ENCODE assay signal across 32 cellular contexts in genomic region chr6:20672038-20672437, GRCh38.
"Had no signal": no experiment of that assay in that cellular context is flagged by ENCODE, and none has a peak within 500 bp of the region (broad histone marks: within the 10 kb centered on the region; RNA-seq: fewer than 3 reads in every experiment).

No MANE protein-coding gene starts in this region.

- H2AFZ ChIP-seq: neural progenitor cell, parathyroid adenoma had no signal

- H3K4me1 ChIP-seq: neural progenitor cell, parathyroid adenoma, right lobe of liver, testis, tibial artery, transverse colon, upper lobe of right lung, uterus had no signal

- H3K9me3 ChIP-seq: ovary, psoas muscle, right lobe of liver, sigmoid colon, spleen, suprapubic skin, testis, tibial artery, transverse colon, upper lobe of right lung, uterus had no signal

- ATAC-seq: natural killer cell; psoas muscle; right cardiac atrium; right lobe of liver; stimulated activated memory B cell treated with anti-CD40 and anti-IgM and Interleukin-4, amounts not matched to agents 10 μg/mL and 1 μg/mL and 100 μg/mL, for 72 hours; stimulated activated naive CD8-positive, alpha-beta T cell treated with anti-CD3 and anti-CD28 coated beads, Interleukin-15, amount 100 ng/mL, for 72 hours; stimulated activated naive CD8-positive, alpha-beta T cell treated with anti-CD3 and anti-CD28 coated beads, Interleukin-15, Interleukin-2, amounts not matched to agents 100 U/mL and 50 U/mL, for 24 hours; upper lobe of right lung had no signal

- H3K36me3 Mint-ChIP-seq: natural killer cell had no signal

- H3K27ac Mint-ChIP-seq: natural killer cell; nephron; neural progenitor cell; progenitor cell of endocrine pancreas; stimulated activated memory B cell treated with anti-CD40 and anti-IgM and Interleukin-4, amounts not matched to agents 10 μg/mL and 1 μg/mL and 100 μg/mL, for 72 hours; stimulated activated naive CD8-positive, alpha-beta T cell treated with anti-CD3 and anti-CD28 coated beads, Interleukin-15, amount 100 ng/mL, for 72 hours; type B pancreatic cell had no signal

- H3K27me3 Mint-ChIP-seq: progenitor cell of endocrine pancreas; stimulated activated memory B cell treated with anti-CD40 and anti-IgM and Interleukin-4, amounts not matched to agents 10 μg/mL and 1 μg/mL and 100 μg/mL, for 72 hours; stimulated activated naive CD8-positive, alpha-beta T cell treated with anti-CD3 and anti-CD28 coated beads, Interleukin-15, amount 100 ng/mL, for 72 hours; type B pancreatic cell had no signal

- H3K9me3 Mint-ChIP-seq: natural killer cell; nephron; stimulated activated memory B cell treated with anti-CD40 and anti-IgM and Interleukin-4, amounts not matched to agents 10 μg/mL and 1 μg/mL and 100 μg/mL, for 72 hours; stimulated activated naive CD8-positive, alpha-beta T cell treated with anti-CD3 and anti-CD28 coated beads, Interleukin-15, amount 100 ng/mL, for 72 hours had no signal

- H3K4me1 Mint-ChIP-seq: nephron, neural progenitor cell had no signal

- H3K27ac ChIP-seq: neural progenitor cell, ovary, parathyroid adenoma, psoas muscle, right lobe of liver, sigmoid colon, skin epidermis, spleen, suprapubic skin, testis, tibial artery, transverse colon, upper lobe of right lung, uterus had no signal

- H3K27me3 ChIP-seq: neural progenitor cell, ovary, right lobe of liver, sigmoid colon, spleen, suprapubic skin, testis, tibial artery, transverse colon, upper lobe of right lung, uterus had no signal

- H3K4me3 ChIP-seq: neural progenitor cell, ovary, psoas muscle, right lobe of liver, sigmoid colon, skin epidermis, smooth muscle cell, spleen, suprapubic skin, testis, tibial artery, transverse colon, upper lobe of right lung, uterus had no signal

- H3K4me3 Mint-ChIP-seq: natural killer cell; nephron; neural progenitor cell; stimulated activated memory B cell treated with anti-CD40 and anti-IgM and Interleukin-4, amounts not matched to agents 10 μg/mL and 1 μg/mL and 100 μg/mL, for 72 hours; stimulated activated naive CD8-positive, alpha-beta T cell treated with anti-CD3 and anti-CD28 coated beads, Interleukin-15, amount 100 ng/mL, for 72 hours; type B pancreatic cell had no signal

- H3K36me3 ChIP-seq: neural progenitor cell, ovary, right lobe of liver, sigmoid colon, spleen, suprapubic skin, tibial artery, transverse colon, upper lobe of right lung, uterus had no signal

- H3K9ac ChIP-seq: neural progenitor cell, parathyroid adenoma had no signal

- H3K79me2 ChIP-seq: parathyroid adenoma had no signal

- H3K4me2 ChIP-seq: neural progenitor cell, smooth muscle cell had no signal

- DNase-seq: natural killer cell; occipital lobe; ovary; posterior cingulate gyrus; psoas muscle; right lobe of liver; sigmoid colon; spleen; stimulated activated CD4-positive, alpha-beta T cell treated with anti-CD3 and anti-CD28 coated beads, Interleukin-12 subunit alpha, Interleukin-12 subunit beta, amount 100 ng/mL, for 4 hours; stimulated activated CD4-positive, alpha-beta T cell treated with anti-CD3 and anti-CD28 coated beads, Interleukin-1b, Interleukin-23, amount 100 ng/mL, for 48 hours; stimulated activated CD4-positive, alpha-beta T cell treated with anti-CD3 and anti-CD28 coated beads, Interleukin-4, amount 100 ng/mL, for 1 hour; stimulated activated CD4-positive, alpha-beta T cell treated with anti-CD3 and anti-CD28 coated beads, Interleukin-4, amount 100 ng/mL, for 4 hours; stimulated activated CD8-positive, alpha-beta memory T cell treated with anti-CD3 and anti-CD28 coated beads, Interleukin-4, amount 100 ng/mL, for 48 hours; stimulated activated naive CD4-positive, alpha-beta T cell; stimulated activated naive CD8-positive, alpha-beta T cell treated with anti-CD3 and anti-CD28 coated beads, Interleukin-15, amount 100 ng/mL, for 72 hours; stimulated activated naive CD8-positive, alpha-beta T cell treated with anti-CD3 and anti-CD28 coated beads, Interleukin-15, Interleukin-2, amounts not matched to agents 100 U/mL and 50 U/mL, for 24 hours; substantia nigra; testis; tibial artery; transverse colon; upper lobe of right lung; uterus had no signal
